15 cellular contexts compared by ENCODE assay signal in genomic region chr3:54564374-54564925, GRCh38.
A peak's percentile ranks its signal among the peaks of the same experiment; 100 is the strongest.
DNase-seq lines count a peak whose midpoint lies in the region; ATAC-seq and TF ChIP-seq lines count a peak whose summit lies in the region.
"Had no signal": no experiment of that assay in that cellular context is flagged by ENCODE, and none has a peak within 500 bp of the region (broad histone marks: within the 10 kb centered on the region; RNA-seq: fewer than 3 reads in every experiment).

No MANE protein-coding gene starts in this region.

- H2AFZ ChIP-seq in neural progenitor cell (replicated peaks), result peak overlapping the region; percentile 34
- H2AFZ ChIP-seq: GM23248 had no signal

- ATAC-seq in stimulated activated naive CD8-positive, alpha-beta T cell treated with anti-CD3 and anti-CD28 coated beads, Interleukin-15, amount 100 ng/mL, for 72 hours, result no peak

- TF ChIP-seq CTCF in epithelial cell of esophagus (IDR thresholded peaks at IDR 0.05; ENCODE audit: insufficient read depth, low read depth, low read length, missing control alignments) (no peak), esophagus muscularis mucosa (IDR thresholded peaks at IDR 0.05) (no peak), neural progenitor cell (IDR thresholded peaks at IDR 0.05) (no peak), adrenal gland (IDR thresholded peaks at IDR 0.05) (no peak)

- no peak overlapping the region for H3K27ac ChIP-seq in esophagus muscularis mucosa (replicated peaks in 1 of 4)
- H3K27ac ChIP-seq in neural progenitor cell, result no peak overlapping the region
- H3K27ac ChIP-seq in adrenal gland, result no peak overlapping the region
- H3K27ac ChIP-seq: GM23248 had no signal

- DNase-seq in M059J (ENCODE audit: low read depth), result peak; percentile 40
- peak; percentile 2 for DNase-seq in epithelial cell of esophagus (ENCODE audit: low read depth)
- DNase-seq in esophagus muscularis mucosa (ENCODE audit: extremely low spot score), result peak; percentile 84
- DNase-seq in neural progenitor cell (ENCODE audit: low spot score), result no peak
- no peak for DNase-seq in activated CD4-positive, alpha-beta T cell treated with anti-CD3 and anti-CD28 coated beads for 1 hour
- DNase-seq in stimulated activated naive CD8-positive, alpha-beta T cell treated with anti-CD3 and anti-CD28 coated beads, Interleukin-15, amount 100 ng/mL, for 72 hours, result no peak
- no peak for DNase-seq in adrenal gland
- DNase-seq: ACHN; BE2C; C1 segment of cervical spinal cord; Caco-2; CD4-positive, CD25-positive, alpha-beta regulatory T cell; GM23248; HCEC 1CT; IMR-90 had no signal

- H3K4me3 ChIP-seq in epithelial cell of esophagus (ENCODE audit: low read length), result no peak overlapping the region
- H3K4me3 ChIP-seq in esophagus muscularis mucosa, result no peak overlapping the region
- no peak overlapping the region for H3K4me3 ChIP-seq in neural progenitor cell
- H3K4me3 ChIP-seq in adrenal gland, result no peak overlapping the region
- H3K4me3 ChIP-seq: GM23248 had no signal

- WGBS in esophagus muscularis mucosa, result 82% methylated on average over 6 of the region's 6 CpGs
- WGBS in adrenal gland, 4 donors, result 85 to 89% (median 87%) methylated on average over 6 of the region's 6 CpGs

- no peaks in the 10 kb centered on the region for H3K79me2 ChIP-seq in neural progenitor cell (ENCODE audit: low read depth)

- TF ChIP-seq EP300 in esophagus muscularis mucosa (IDR thresholded peaks at IDR 0.05), result no peak

- H3K27me3 Mint-ChIP-seq in neural progenitor cell (ENCODE audit: insufficient read depth, low read depth), result peaks cover 4% of the 10 kb centered on the region
- no peaks in the 10 kb centered on the region for H3K27me3 Mint-ChIP-seq in stimulated activated naive CD8-positive, alpha-beta T cell treated with anti-CD3 and anti-CD28 coated beads, Interleukin-15, amount 100 ng/mL, for 72 hours
- H3K27me3 Mint-ChIP-seq: CD4-positive, CD25-positive, alpha-beta regulatory T cell had no signal

- H3K27me3 ChIP-seq in esophagus muscularis mucosa, result no peaks in the 10 kb centered on the region
- H3K27me3 ChIP-seq in neural progenitor cell, result no peaks in the 10 kb centered on the region
- H3K27me3 ChIP-seq in adrenal gland, result no peaks in the 10 kb centered on the region
- H3K27me3 ChIP-seq: BE2C had no signal

- intact Hi-C loops in esophagus muscularis mucosa (cut with DNase I) (no loop called here), adrenal gland (cut with DNase I) (no loop called here)

- TF ChIP-seq POLR2A in esophagus muscularis mucosa (IDR thresholded peaks at IDR 0.05; ENCODE audit: low read depth), result no peak
- TF ChIP-seq POLR2A in adrenal gland (IDR thresholded peaks at IDR 0.05), result no peak

- no peaks in the 10 kb centered on the region for H3K9me3 ChIP-seq in esophagus muscularis mucosa
- no peaks in the 10 kb centered on the region for H3K9me3 ChIP-seq in neural progenitor cell (ENCODE audit: low read depth)
- H3K9me3 ChIP-seq in adrenal gland (replicated peaks in 1 of 3), result no peaks in the 10 kb centered on the region
- H3K9me3 ChIP-seq: BE2C, Caco-2 had no signal

- H3K36me3 ChIP-seq in esophagus muscularis mucosa, result peaks cover 0 to 3% (median 0%) of the 10 kb centered on the region in 4 donors
- H3K36me3 ChIP-seq in neural progenitor cell, result no peaks in the 10 kb centered on the region
- H3K36me3 ChIP-seq in adrenal gland (replicated peaks in 1 of 2), result no peaks in the 10 kb centered on the region
- H3K36me3 ChIP-seq: BE2C had no signal

- peaks cover 13% of the 10 kb centered on the region for H3K4me1 Mint-ChIP-seq in neural progenitor cell
- no peaks in the 10 kb centered on the region for H3K4me1 Mint-ChIP-seq in stimulated activated naive CD8-positive, alpha-beta T cell treated with anti-CD3 and anti-CD28 coated beads, Interleukin-15, amount 100 ng/mL, for 72 hours
- H3K4me1 Mint-ChIP-seq: CD4-positive, CD25-positive, alpha-beta regulatory T cell had no signal

- H3K36me3 Mint-ChIP-seq in neural progenitor cell, result peaks cover 5% of the 10 kb centered on the region
- H3K36me3 Mint-ChIP-seq: CD4-positive, CD25-positive, alpha-beta regulatory T cell had no signal

- no peak overlapping the region for H3K9ac ChIP-seq in neural progenitor cell
- H3K9ac ChIP-seq: GM23248 had no signal

- H3K9me3 Mint-ChIP-seq in neural progenitor cell, result peaks cover 7% of the 10 kb centered on the region
- no peaks in the 10 kb centered on the region for H3K9me3 Mint-ChIP-seq in stimulated activated naive CD8-positive, alpha-beta T cell treated with anti-CD3 and anti-CD28 coated beads, Interleukin-15, amount 100 ng/mL, for 72 hours

- H3K27ac Mint-ChIP-seq in neural progenitor cell, result peak overlapping the region; percentile 10
- H3K27ac Mint-ChIP-seq in stimulated activated naive CD8-positive, alpha-beta T cell treated with anti-CD3 and anti-CD28 coated beads, Interleukin-15, amount 100 ng/mL, for 72 hours, result no peak overlapping the region
- H3K27ac Mint-ChIP-seq: CD4-positive, CD25-positive, alpha-beta regulatory T cell had no signal

- H3K4me2 ChIP-seq in neural progenitor cell, result no peak overlapping the region

- no peaks in the 10 kb centered on the region for H3F3A ChIP-seq in neural progenitor cell (ENCODE audit: low read depth)

- no peaks in the 10 kb centered on the region for H4K20me1 ChIP-seq in neural progenitor cell (ENCODE audit: low read depth)

- H3K4me3 Mint-ChIP-seq in neural progenitor cell, result no peak overlapping the region
- no peak overlapping the region for H3K4me3 Mint-ChIP-seq in stimulated activated naive CD8-positive, alpha-beta T cell treated with anti-CD3 and anti-CD28 coated beads, Interleukin-15, amount 100 ng/mL, for 72 hours
- H3K4me3 Mint-ChIP-seq: CD4-positive, CD25-positive, alpha-beta regulatory T cell had no signal

- H3K4me1 ChIP-seq in esophagus muscularis mucosa, result no peaks in the 10 kb centered on the region
- H3K4me1 ChIP-seq in neural progenitor cell, result peaks cover 2% of the 10 kb centered on the region
- peaks cover 0 to 6% of the 10 kb centered on the region in 2 donors for H3K4me1 ChIP-seq in adrenal gland (replicated peaks in 1 of 2)
- H3K4me1 ChIP-seq: BE2C, Caco-2 had no signal

Comparison
In these comparisons a context has a peak if more than half of its experiments do, and no peak if none do; other contexts are left out.
1. DNase-seq: peak in M059J (single experiment), epithelial cell of esophagus (single experiment) and esophagus muscularis mucosa (single experiment); none in neural progenitor cell (single experiment), activated CD4-positive, alpha-beta T cell treated with anti-CD3 and anti-CD28 coated beads for 1 hour (single experiment), stimulated activated naive CD8-positive, alpha-beta T cell treated with anti-CD3 and anti-CD28 coated beads, Interleukin-15, amount 100 ng/mL, for 72 hours (0 of 2) and adrenal gland (0 of 7).